Comparison of ENCODE assay signal across 1 cellular context in genomic region chr10:551489-552252, GRCh38.
TF ChIP-seq lines count a peak whose summit lies in the region.

No MANE protein-coding gene starts in this region.

TF ChIP-seq in H1, 55 proteins besides CTCF, POLR2A, EP300 and RAD21 (continued from another document):
- TF ChIP-seq CTBP2 (IDR thresholded peaks at IDR 0.05; ENCODE audit: borderline replicate concordance, insufficient read depth, insufficient read length, low read length) (no peak), KDM4A (IDR thresholded peaks at IDR 0.05; ENCODE audit: low read depth, low read length, severe bottlenecking) (no peak), RFX5 (IDR thresholded peaks at IDR 0.05; ENCODE audit: borderline replicate concordance, low read depth, low read length) (no peak), ATF2 (IDR thresholded peaks at IDR 0.05; ENCODE audit: low read length) (no peak), POLR2AphosphoS5 (IDR thresholded peaks at IDR 0.05; ENCODE audit: low read depth, low read length) (no peak), SRF (IDR thresholded peaks at IDR 0.05; ENCODE audit: low read depth, low read length) (no peak), USF2 (IDR thresholded peaks at IDR 0.05; ENCODE audit: low read length) (no peak), KDM1A (IDR thresholded peaks at IDR 0.05; ENCODE audit: borderline replicate concordance, low read length) (no peak), SUZ12 (IDR thresholded peaks at IDR 0.05; ENCODE audit: low read length) (no peak), CHD1 (IDR thresholded peaks at IDR 0.05; ENCODE audit: low read depth, low read length) (no peak), TAF1 (IDR thresholded peaks at IDR 0.05; ENCODE audit: low read depth, low read length) (no peak), HDAC2 (IDR thresholded peaks at IDR 0.05; ENCODE audit: borderline replicate concordance in 1 of 2, low read depth in 2 of 2, low read length in 2 of 2) (no peak), SIN3A (conservative IDR thresholded peaks at IDR 0.05 in 1 of 2, IDR thresholded peaks at IDR 0.05 in 1 of 2; ENCODE audit: low read depth in 1 of 2, low read length in 2 of 2) (no peak)
